Comparison of ENCODE assay signal across 28 cellular contexts in genomic region chr6:8301502-8301901, GRCh38.
"Had no signal": no experiment of that assay in that cellular context is flagged by ENCODE, and none has a peak within 500 bp of the region (broad histone marks: within the 10 kb centered on the region; RNA-seq: fewer than 3 reads in every experiment).

No MANE protein-coding gene starts in this region.

- H3K36me3 ChIP-seq: colonic mucosa, esophagus muscularis mucosa, esophagus squamous epithelium, gastrocnemius medialis, gastroesophageal sphincter, heart left ventricle, heart right ventricle had no signal

- FAIRE-seq: endometrium, endothelial cell of umbilical vein, frontal cortex had no signal

- ATAC-seq: effector memory CD8-positive, alpha-beta T cell; esophagus mucosa; foreskin keratinocyte; gastrocnemius medialis; gastroesophageal sphincter; heart left ventricle; heart right ventricle had no signal

- H3K79me2 ChIP-seq: hepatocyte had no signal

- H3K27me3 ChIP-seq: colonic mucosa, esophagus muscularis mucosa, esophagus squamous epithelium, foreskin keratinocyte, gastrocnemius medialis, gastroesophageal sphincter, heart left ventricle, heart right ventricle, hepatocyte had no signal

- H2AFZ ChIP-seq: hepatocyte had no signal

- H3K27ac ChIP-seq: colonic mucosa, coronary artery, dorsolateral prefrontal cortex, epithelial cell of prostate, esophagus muscularis mucosa, esophagus squamous epithelium, foreskin keratinocyte, gastrocnemius medialis, gastroesophageal sphincter, heart left ventricle, heart right ventricle, hepatocyte had no signal

- H3K4me3 ChIP-seq: colonic mucosa, coronary artery, dorsolateral prefrontal cortex, esophagus muscularis mucosa, esophagus squamous epithelium, gastrocnemius medialis, gastroesophageal sphincter, heart left ventricle, heart right ventricle, hepatocyte had no signal

- H3K4me1 ChIP-seq: colonic mucosa, esophagus muscularis mucosa, esophagus squamous epithelium, foreskin keratinocyte, gastrocnemius medialis, gastroesophageal sphincter, heart left ventricle, heart right ventricle had no signal

- H3K4me2 ChIP-seq: hepatocyte had no signal

- H3K9me3 ChIP-seq: colonic mucosa, esophagus muscularis mucosa, esophagus squamous epithelium, gastrocnemius medialis, gastroesophageal sphincter, heart right ventricle had no signal

- DNase-seq: colonic mucosa; cortex of kidney; dermis blood vessel endothelial cell; dorsolateral prefrontal cortex; effector CD4-positive, alpha-beta T cell; effector CD8-positive, alpha-beta T cell; effector memory CD4-positive, alpha-beta T cell; effector memory CD8-positive, alpha-beta T cell; endodermal cell; erythroblast; esophagus squamous epithelium; foreskin fibroblast; foreskin keratinocyte; foreskin melanocyte; gastrocnemius medialis; glutamatergic neuron; head of caudate nucleus; heart left ventricle; heart right ventricle had no signal
